9 cellular contexts compared by ENCODE assay signal in the genomic region with DNA sequence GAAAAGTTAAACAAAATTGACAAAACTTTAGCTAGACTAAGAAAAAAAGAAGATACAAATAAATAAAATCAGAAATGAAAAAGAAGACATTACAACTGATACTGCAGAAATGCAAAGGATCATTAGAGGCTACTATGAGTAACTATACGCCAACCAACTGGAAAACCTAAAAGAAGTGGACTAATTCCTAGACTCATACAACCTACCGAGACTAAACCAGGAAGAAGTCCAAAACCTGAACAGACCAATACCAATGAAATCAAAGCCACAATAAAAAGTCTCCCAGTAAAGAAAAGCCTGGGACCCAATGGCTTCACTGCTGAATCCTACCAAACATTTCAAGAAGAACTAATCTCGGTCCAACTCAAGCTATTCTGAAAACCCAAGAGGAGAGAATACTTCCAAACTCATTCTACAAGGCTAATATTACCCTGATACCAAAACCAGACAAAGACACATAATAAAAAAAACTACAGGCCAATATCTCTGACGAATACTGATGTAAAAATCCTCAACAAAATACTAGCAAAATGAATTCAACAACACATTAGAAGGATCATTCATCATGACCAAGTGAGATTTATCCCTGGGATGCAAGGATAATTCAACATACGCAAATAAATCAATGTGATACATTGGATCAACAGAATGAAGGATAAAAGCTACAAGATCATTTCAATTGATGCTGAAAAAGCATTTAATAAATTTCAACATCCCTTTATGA. TPM values are rescaled to one million over a fixed set of nuclear protein-coding genes. Genes with fewer than 3 reads are reported as not detected.
DNase-seq lines count a peak whose midpoint lies in the region; ATAC-seq, FAIRE-seq and TF ChIP-seq lines count a peak whose summit lies in the region.
"Had no signal": no experiment of that assay in that cellular context is flagged by ENCODE, and none has a peak within 500 bp of the region (broad histone marks: within the 10 kb centered on the region; RNA-seq: fewer than 3 reads in every experiment).

No MANE protein-coding gene starts in this region.

- no peaks in the 10 kb centered on the region for H3K9me3 Mint-ChIP-seq in astrocyte (ENCODE audit: unreplicated experiment)

- H3K23ac ChIP-seq in mesenchymal stem cell (ENCODE audit: low read length in 2 of 2) = no peak overlapping the region

- no peak overlapping the region for H3K18ac ChIP-seq in mesenchymal stem cell (ENCODE audit: low read depth in 1 of 2, low read length in 2 of 2)

- no peak overlapping the region for H2BK120ac ChIP-seq in mesenchymal stem cell (ENCODE audit: low read depth, low read length)

- H3K4me3 ChIP-seq in left ventricle myocardium inferior = peak overlapping the region; percentile 52
- H3K4me3 ChIP-seq in right cardiac atrium (ENCODE audit: low read length) = no peak overlapping the region
- peak overlapping the region; percentile 37 for H3K4me3 ChIP-seq in astrocyte (ENCODE audit: insufficient read depth, low read depth, low read length)
- peak overlapping the region in 1 of 2 experiments; percentile 26 for H3K4me3 ChIP-seq in mesenchymal stem cell (ENCODE audit: insufficient read depth in 1 of 2, low read depth in 1 of 2, low read length in 2 of 2)

- no peaks in the 10 kb centered on the region for H3K36me3 Mint-ChIP-seq in astrocyte (ENCODE audit: low read depth, unreplicated experiment)

- H3K14ac ChIP-seq in mesenchymal stem cell (ENCODE audit: low read length in 2 of 2) = no peak overlapping the region

- H3K4me1 ChIP-seq in left ventricle myocardium inferior (no peaks in the 10 kb centered on the region), right cardiac atrium (ENCODE audit: control insufficient read depth, insufficient read depth, low read length) (no peaks in the 10 kb centered on the region), astrocyte (ENCODE audit: insufficient read depth, low read length) (no peaks in the 10 kb centered on the region), mesenchymal stem cell (ENCODE audit: control insufficient read depth, insufficient read depth, low read depth, low read length) (no peaks in the 10 kb centered on the region)

- no peak overlapping the region for H2BK15ac ChIP-seq in mesenchymal stem cell (ENCODE audit: low read depth, poor library complexity, severe bottlenecking)

- H3K4ac ChIP-seq in mesenchymal stem cell (ENCODE audit: low read depth in 1 of 2, low read length in 2 of 2) = no peak overlapping the region

- H3K79me2 ChIP-seq in astrocyte (ENCODE audit: insufficient read depth, low read length) = no peaks in the 10 kb centered on the region

- H4K20me1 ChIP-seq in astrocyte (ENCODE audit: insufficient read depth, low read length) = no peaks in the 10 kb centered on the region

- no peak overlapping the region for H3K27ac ChIP-seq in left ventricle myocardium inferior (replicated peaks)
- no peak overlapping the region for H3K27ac ChIP-seq in right cardiac atrium (ENCODE audit: low read length)
- no peak overlapping the region for H3K27ac ChIP-seq in astrocyte (ENCODE audit: low read depth, low read length)
- H3K27ac ChIP-seq in mesenchymal stem cell (ENCODE audit: low read length, poor library complexity, severe bottlenecking) = no peak overlapping the region

- intact Hi-C loops in left ventricle myocardium inferior (cut with micrococcal nuclease) (no loop called here), right cardiac atrium (cut with DNase I) (no loop called here)

- FAIRE-seq in astrocyte (lab: Jason Lieb, UNC) (no peak), urothelium cell line (lab: Jason Lieb, UNC) (peak; percentile 77)

- H3K79me1 ChIP-seq in mesenchymal stem cell (replicated peaks; ENCODE audit: low read length, poor library complexity, severe bottlenecking) = no peaks in the 10 kb centered on the region

- peak overlapping the region; percentile 41 for H3K27ac Mint-ChIP-seq in astrocyte (ENCODE audit: unreplicated experiment)

- no peak overlapping the region for H2AFZ ChIP-seq in astrocyte (ENCODE audit: low read depth, low read length)
- H2AFZ ChIP-seq in mesenchymal stem cell (ENCODE audit: low read depth, low read length) = no peak overlapping the region

- TF ChIP-seq CTCF in left ventricle myocardium inferior (IDR thresholded peaks at IDR 0.05; ENCODE audit: borderline replicate concordance) (no peak), astrocyte (IDR thresholded peaks at IDR 0.05; ENCODE audit: insufficient read depth, low read depth, low read length) (no peak)

- peak overlapping the region; percentile 87 for H3K4me3 Mint-ChIP-seq in astrocyte (ENCODE audit: unreplicated experiment)

- WGBS in right cardiac atrium = 78% methylated on average over 5 of the region's 5 CpGs
- 34% methylated on average over 4 of the region's 5 CpGs for WGBS in mesenchymal stem cell

- H3K4me2 ChIP-seq in astrocyte (ENCODE audit: low read length) = peak overlapping the region; percentile 54
- no peak overlapping the region for H3K4me2 ChIP-seq in mesenchymal stem cell (ENCODE audit: low read length, poor library complexity, severe bottlenecking)

- DNase-seq in left ventricle myocardium inferior (no peak), right cardiac atrium (no peak), astrocyte (ENCODE audit: low read depth) (no peak), mesenchymal stem cell (peak; percentile 33), urothelium cell line (ENCODE audit: low spot score) (no peak), NCI-H524 treated with DMSO at 0.1 percent for 48 hours (lab: John Stamatoyannopoulos, UW) (no peak), RKO (ENCODE audit: low spot score) (no peak)
- no peak for DNase-seq in central memory CD4-positive, alpha-beta T cell
- DNase-seq: SHP77 treated with DMSO at 0.1 percent for 48 hours had no signal

- H2BK12ac ChIP-seq in mesenchymal stem cell (ENCODE audit: low read length in 2 of 2) = no peak overlapping the region

- H4K8ac ChIP-seq in mesenchymal stem cell (ENCODE audit: low read length) = no peak overlapping the region

- no peak for ATAC-seq in right cardiac atrium

- no peak overlapping the region for H2AK5ac ChIP-seq in mesenchymal stem cell (ENCODE audit: low read length, severe bottlenecking)

- H3K4me1 Mint-ChIP-seq in astrocyte (ENCODE audit: low read depth, unreplicated experiment) = peaks cover 6% of the 10 kb centered on the region

- H3K27me3 ChIP-seq in left ventricle myocardium inferior (ENCODE audit: low read depth) = no peaks in the 10 kb centered on the region
- H3K27me3 ChIP-seq in right cardiac atrium (ENCODE audit: control insufficient read depth, insufficient read depth) = no peaks in the 10 kb centered on the region
- no peaks in the 10 kb centered on the region for H3K27me3 ChIP-seq in astrocyte (ENCODE audit: insufficient read depth, low read length)
- H3K27me3 ChIP-seq in mesenchymal stem cell (ENCODE audit: control insufficient read depth in 1 of 2, insufficient read depth in 1 of 2, low read length in 2 of 2) = no peaks in the 10 kb centered on the region

- no peak overlapping the region for H4K91ac ChIP-seq in mesenchymal stem cell (ENCODE audit: low read length)

- H3K27me3 Mint-ChIP-seq in astrocyte (ENCODE audit: low read depth, unreplicated experiment) = no peaks in the 10 kb centered on the region

- H3K36me3 ChIP-seq in left ventricle myocardium inferior = no peaks in the 10 kb centered on the region
- H3K36me3 ChIP-seq in astrocyte (ENCODE audit: insufficient read depth, low read length) = no peaks in the 10 kb centered on the region
- no peaks in the 10 kb centered on the region for H3K36me3 ChIP-seq in mesenchymal stem cell (ENCODE audit: control insufficient read depth in 1 of 2, insufficient read depth in 2 of 2, low read depth in 1 of 2, low read length in 2 of 2)

- no peak overlapping the region for H2BK5ac ChIP-seq in mesenchymal stem cell (ENCODE audit: low read depth, low read length, poor library complexity, severe bottlenecking)

- H3K9me3 ChIP-seq in left ventricle myocardium inferior (replicated peaks) (peaks cover 13% of the 10 kb centered on the region), right cardiac atrium (ENCODE audit: control insufficient read depth, low read length) (no peaks in the 10 kb centered on the region), astrocyte (ENCODE audit: insufficient read depth, low read depth, low read length) (no peaks in the 10 kb centered on the region), mesenchymal stem cell (ENCODE audit: control insufficient read depth, low read length) (no peaks in the 10 kb centered on the region)

- H3K9ac ChIP-seq in astrocyte (ENCODE audit: low read length) (peak overlapping the region; percentile 35), mesenchymal stem cell (ENCODE audit: low read length) (no peak overlapping the region)

RNA-seq across cellular contexts. Expression of gene ELAPOR2, which starts 20.3 kb away (rescaled TPM):
- total RNA-seq in left ventricle myocardium inferior (3.9 TPM), right cardiac atrium (10 to 100 TPM; 10.7 to 14.0 (median 12.6) TPM), astrocyte (23.9 and 25.2 TPM in 2 replicates)
- polyA plus RNA-seq in right cardiac atrium = 5.3 TPM
- 5.9 TPM for polyA plus RNA-seq in mesenchymal stem cell (2013, experiment 1 of 2)
- polyA plus RNA-seq in mesenchymal stem cell (2013, experiment 2 of 2) = 6.2 TPM
